Comparison of ENCODE assay signal across 2 cellular contexts in the genomic region with DNA sequence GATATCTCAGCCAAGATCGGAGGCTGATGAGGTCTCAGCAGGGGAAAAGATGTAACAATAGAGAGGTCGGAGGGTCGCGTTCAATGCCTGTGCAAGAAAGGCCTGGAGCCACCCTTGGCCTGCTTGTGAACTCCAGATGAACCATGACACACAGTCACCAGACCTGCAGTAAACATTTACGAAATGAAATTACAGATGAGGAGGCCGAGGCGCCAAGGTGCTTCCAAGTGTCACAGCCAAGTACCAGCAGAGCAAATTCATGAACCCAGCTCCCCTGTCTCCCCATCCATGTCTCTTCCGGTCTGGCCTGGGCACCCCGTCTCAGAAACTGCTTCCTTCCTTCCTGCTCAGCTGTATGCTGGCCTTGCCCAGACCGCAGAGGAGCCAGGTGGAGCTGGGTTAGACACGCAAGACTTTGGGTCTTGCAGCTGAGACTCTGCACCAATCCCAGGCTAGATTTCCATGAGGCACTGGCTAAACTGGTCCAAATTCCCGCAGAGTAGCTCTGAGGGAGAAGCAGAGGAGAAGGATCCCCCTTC.
A peak's percentile ranks its signal among the peaks of the same experiment; 100 is the strongest.
TF ChIP-seq lines count a peak whose summit lies in the region.

No MANE protein-coding gene starts in this region.

TF ChIP-seq in WTC11, 78 proteins besides CTCF, POLR2A, EP300 and RAD21:
- TF ChIP-seq, protein P1, sequence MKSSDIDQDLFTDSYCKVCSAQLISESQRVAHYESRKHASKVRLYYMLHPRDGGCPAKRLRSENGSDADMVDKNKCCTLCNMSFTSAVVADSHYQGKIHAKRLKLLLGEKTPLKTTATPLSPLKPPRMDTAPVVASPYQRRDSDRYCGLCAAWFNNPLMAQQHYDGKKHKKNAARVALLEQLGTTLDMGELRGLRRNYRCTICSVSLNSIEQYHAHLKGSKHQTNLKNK (CRISPR knock-in tag; IDR thresholded peaks at IDR 0.05), result no peak
- no peak for TF ChIP-seq ATF1 (CRISPR knock-in tag; IDR thresholded peaks at IDR 0.05)
- no peak for TF ChIP-seq ZNF121 (CRISPR knock-in tag; IDR thresholded peaks at IDR 0.05)
- TF ChIP-seq FOXP1 (CRISPR knock-in tag; IDR thresholded peaks at IDR 0.05; ENCODE audit: borderline replicate concordance), result no peak
- no peak for TF ChIP-seq JUN (CRISPR knock-in tag; IDR thresholded peaks at IDR 0.05)
- TF ChIP-seq EMX1 (CRISPR knock-in tag; IDR thresholded peaks at IDR 0.05), result no peak

TF ChIP-seq in HepG2, 621 proteins besides CTCF, POLR2A, EP300 and RAD21:
- TF ChIP-seq BCL6 (CRISPR knock-in tag; IDR thresholded peaks at IDR 0.05) (no peak), KDM2A (CRISPR knock-in tag; IDR thresholded peaks at IDR 0.05; ENCODE audit: borderline replicate concordance, low read depth) (0 out of 2 replicates have a peak, but pooled peaks have one; percentile 5), TRIM24 (CRISPR knock-in tag; IDR thresholded peaks at IDR 0.05) (no peak), ZMYM3 (CRISPR knock-in tag; IDR thresholded peaks at IDR 0.05) (no peak), ZNF687 (CRISPR knock-in tag; IDR thresholded peaks at IDR 0.05) (0 out of 2 replicates have a peak, but pooled peaks have one; percentile 15), BORCS8-MEF2B (CRISPR knock-in tag; IDR thresholded peaks at IDR 0.05) (no peak), RARA (CRISPR knock-in tag; IDR thresholded peaks at IDR 0.05) (peak; percentile 93), ZNF292 (CRISPR knock-in tag; IDR thresholded peaks at IDR 0.05; ENCODE audit: borderline replicate concordance, low read depth) (peak; percentile 48; the same call in 1 of the 2 replicates), ZNF17 (CRISPR knock-in tag; IDR thresholded peaks at IDR 0.05) (no peak), RXRB (CRISPR knock-in tag; IDR thresholded peaks at IDR 0.05; ENCODE audit: borderline replicate concordance) (peak; percentile 52; the same call in 1 of the 2 replicates), TBX2 (CRISPR knock-in tag; IDR thresholded peaks at IDR 0.05; ENCODE audit: borderline replicate concordance) (no peak), ERF (CRISPR knock-in tag; IDR thresholded peaks at IDR 0.05) (0 out of 2 replicates have a peak, but pooled peaks have one; percentile 27), RXRA (CRISPR knock-in tag; IDR thresholded peaks at IDR 0.05) (peak; percentile 56; the same call in 1 of the 2 replicates), ZFAT (CRISPR knock-in tag; conservative IDR thresholded peaks at IDR 0.05) (no peak), AGO2 (optimal IDR thresholded peaks at IDR 0.05; ENCODE audit: low read depth, low read length) (peak; percentile 13), ZNF574 (CRISPR knock-in tag; IDR thresholded peaks at IDR 0.05) (0 out of 2 replicates have a peak, but pooled peaks have one; percentile 14), SKI (IDR thresholded peaks at IDR 0.05; ENCODE audit: partially characterized antibody) (peak; percentile 33), RBM22 (optimal IDR thresholded peaks at IDR 0.05; ENCODE audit: low read length) (peak; percentile 42), GABPA (IDR thresholded peaks at IDR 0.05; ENCODE audit: low read depth, low read length) (no peak), GABPA (CRISPR knock-in tag; IDR thresholded peaks at IDR 0.05; ENCODE audit: low read depth) (0 out of 2 replicates have a peak, but pooled peaks have one; percentile 11), SALL1 (CRISPR knock-in tag; IDR thresholded peaks at IDR 0.05) (peak; percentile 21; the same call in 1 of the 2 replicates), ZNF766 (CRISPR knock-in tag; IDR thresholded peaks at IDR 0.05; ENCODE audit: borderline replicate concordance) (no peak), NAIF1 (CRISPR knock-in tag; IDR thresholded peaks at IDR 0.05; ENCODE audit: borderline replicate concordance) (no peak), PAF1 (CRISPR knock-in tag; IDR thresholded peaks at IDR 0.05) (no peak)
- TF ChIP-seq, protein P2, sequence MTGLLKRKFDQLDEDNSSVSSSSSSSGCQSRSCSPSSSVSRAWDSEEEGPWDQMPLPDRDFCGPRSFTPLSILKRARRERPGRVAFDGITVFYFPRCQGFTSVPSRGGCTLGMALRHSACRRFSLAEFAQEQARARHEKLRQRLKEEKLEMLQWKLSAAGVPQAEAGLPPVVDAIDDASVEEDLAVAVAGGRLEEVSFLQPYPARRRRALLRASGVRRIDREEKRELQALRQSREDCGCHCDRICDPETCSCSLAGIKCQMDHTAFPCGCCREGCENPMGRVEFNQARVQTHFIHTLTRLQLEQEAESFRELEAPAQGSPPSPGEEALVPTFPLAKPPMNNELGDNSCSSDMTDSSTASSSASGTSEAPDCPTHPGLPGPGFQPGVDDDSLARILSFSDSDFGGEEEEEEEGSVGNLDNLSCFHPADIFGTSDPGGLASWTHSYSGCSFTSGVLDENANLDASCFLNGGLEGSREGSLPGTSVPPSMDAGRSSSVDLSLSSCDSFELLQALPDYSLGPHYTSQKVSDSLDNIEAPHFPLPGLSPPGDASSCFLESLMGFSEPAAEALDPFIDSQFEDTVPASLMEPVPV (CRISPR knock-in tag; IDR thresholded peaks at IDR 0.05), result 0 out of 2 replicates have a peak, but pooled peaks have one; percentile 28
